Comparison of ENCODE assay signal across 11 cellular contexts in genomic region chr12:29616664-29617409, GRCh38.
DNase-seq lines count a peak whose midpoint lies in the region; ATAC-seq, FAIRE-seq and TF ChIP-seq lines count a peak whose summit lies in the region.
"Had no signal": no experiment of that assay in that cellular context is flagged by ENCODE, and none has a peak within 500 bp of the region (broad histone marks: within the 10 kb centered on the region; RNA-seq: fewer than 3 reads in every experiment).

No MANE protein-coding gene starts in this region.

- H3K27me3 ChIP-seq in cardiac muscle cell (no peaks in the 10 kb centered on the region), heart right ventricle (no peaks in the 10 kb centered on the region), astrocyte (ENCODE audit: insufficient read depth, low read length) (no peaks in the 10 kb centered on the region), tibial nerve (no peaks in the 10 kb centered on the region)
- H3K27me3 ChIP-seq: Peyer's patch had no signal

- TF ChIP-seq CTCF in cardiac muscle cell (IDR thresholded peaks at IDR 0.05; ENCODE audit: low read depth, low read length): no peak
- no peak for TF ChIP-seq CTCF in heart right ventricle (IDR thresholded peaks at IDR 0.05)
- no peak for TF ChIP-seq CTCF in astrocyte (IDR thresholded peaks at IDR 0.05; ENCODE audit: insufficient read depth, low read depth, low read length)
- TF ChIP-seq CTCF in tibial nerve (IDR thresholded peaks at IDR 0.05): no peak

- peak overlapping the region; percentile 77 for H3K27ac Mint-ChIP-seq in astrocyte (ENCODE audit: unreplicated experiment)

- TF ChIP-seq EP300 in tibial nerve (IDR thresholded peaks at IDR 0.05): no peak

- H3K4me1 ChIP-seq in cardiac muscle cell (ENCODE audit: low read depth) (peaks cover 12% of the 10 kb centered on the region), heart right ventricle (peaks cover 0 to 11% (median 2%) of the 10 kb centered on the region in 9 donors), astrocyte (ENCODE audit: insufficient read depth, low read length) (no peaks in the 10 kb centered on the region), tibial nerve (peaks cover 0 to 3% (median 0%) of the 10 kb centered on the region in 4 donors)
- H3K4me1 ChIP-seq: Peyer's patch had no signal

- H3K4me3 ChIP-seq in cardiac muscle cell (no peak overlapping the region), heart right ventricle (no peak overlapping the region), astrocyte (ENCODE audit: insufficient read depth, low read depth, low read length) (no peak overlapping the region), tibial nerve (no peak overlapping the region)
- H3K4me3 ChIP-seq: Peyer's patch had no signal

- no peak overlapping the region for H3K9ac ChIP-seq in astrocyte (ENCODE audit: low read length)

- no peaks in the 10 kb centered on the region for H3K36me3 Mint-ChIP-seq in astrocyte (ENCODE audit: low read depth, unreplicated experiment)

- no peak overlapping the region for H2AFZ ChIP-seq in astrocyte (ENCODE audit: low read depth, low read length)

- H3K27me3 Mint-ChIP-seq in astrocyte (ENCODE audit: low read depth, unreplicated experiment): no peaks in the 10 kb centered on the region

- H3K4me3 Mint-ChIP-seq in astrocyte (ENCODE audit: unreplicated experiment): no peak overlapping the region

- H3K27ac ChIP-seq in cardiac muscle cell: no peak overlapping the region
- no peak overlapping the region for H3K27ac ChIP-seq in heart right ventricle
- H3K27ac ChIP-seq in astrocyte (ENCODE audit: low read depth, low read length): peak overlapping the region; percentile 29
- no peak overlapping the region for H3K27ac ChIP-seq in tibial nerve
- H3K27ac ChIP-seq: Peyer's patch had no signal

- H3K9me3 Mint-ChIP-seq in astrocyte (ENCODE audit: unreplicated experiment): peaks cover 1% of the 10 kb centered on the region

- intact Hi-C loops in heart right ventricle (cut with DNase I): no loop called here

- DNase-seq in cardiac muscle cell (ENCODE audit: low read depth in 1 of 2, low spot score in 1 of 2): peak; percentile 15 to 78
- DNase-seq in heart right ventricle: no peak
- peak; percentile 89 for DNase-seq in astrocyte (ENCODE audit: low read depth)
- DNase-seq in hepatic stellate cell (ENCODE audit: low spot score): peak; percentile 23
- no peak for DNase-seq in tibial nerve (ENCODE audit: low spot score in 2 of 2)
- DNase-seq in cortex of kidney (lab: John Stamatoyannopoulos, UW): no peak
- no peak for DNase-seq in central memory CD4-positive, alpha-beta T cell
- DNase-seq: GF-D8 had no signal

- FAIRE-seq in astrocyte (lab: Jason Lieb, UNC): no peak
- FAIRE-seq: TTC549 had no signal

- 72 to 78% methylated on average over 6 of the region's 6 CpGs for WGBS in heart right ventricle, 2 donors
- WGBS in tibial nerve, 2 donors: 80 to 84% methylated on average over 6 of the region's 6 CpGs

- no peak for TF ChIP-seq POLR2A in tibial nerve (IDR thresholded peaks at IDR 0.05)

- H3K9me3 ChIP-seq in cardiac muscle cell (ENCODE audit: low read depth) (no peaks in the 10 kb centered on the region), heart right ventricle (no peaks in the 10 kb centered on the region), astrocyte (ENCODE audit: insufficient read depth, low read depth, low read length) (no peaks in the 10 kb centered on the region), tibial nerve (no peaks in the 10 kb centered on the region)
- H3K9me3 ChIP-seq: Peyer's patch had no signal

- H3K79me2 ChIP-seq in astrocyte (ENCODE audit: insufficient read depth, low read length): no peaks in the 10 kb centered on the region

- H4K20me1 ChIP-seq in astrocyte (ENCODE audit: insufficient read depth, low read length): no peaks in the 10 kb centered on the region

- H3K36me3 ChIP-seq in cardiac muscle cell: no peaks in the 10 kb centered on the region
- peaks cover 0 to 25% (median 0%) of the 10 kb centered on the region in 9 donors for H3K36me3 ChIP-seq in heart right ventricle
- H3K36me3 ChIP-seq in astrocyte (ENCODE audit: insufficient read depth, low read length): no peaks in the 10 kb centered on the region
- H3K36me3 ChIP-seq in tibial nerve: peaks cover 0 to 5% (median 0%) of the 10 kb centered on the region in 3 donors
- H3K36me3 ChIP-seq: Peyer's patch had no signal

- H3K4me1 Mint-ChIP-seq in astrocyte (ENCODE audit: low read depth, unreplicated experiment): peaks cover 26% of the 10 kb centered on the region

- peak overlapping the region; percentile 54 for H3K4me2 ChIP-seq in astrocyte (ENCODE audit: low read length)

- ATAC-seq in heart right ventricle (no peak), GM21526 (IDR thresholded peaks at IDR 0.05; ENCODE audit: low FRiP score, unreplicated experiment) (no peak)

Comparison
In these comparisons a context has a peak if more than half of its experiments do, and no peak if none do; other contexts are left out.
1. DNase-seq: peak in cardiac muscle cell (2 of 2), astrocyte (single experiment) and hepatic stellate cell (single experiment); none in heart right ventricle (0 of 2), tibial nerve (0 of 2), cortex of kidney (single experiment) and central memory CD4-positive, alpha-beta T cell (single experiment).